Comparison of ENCODE assay signal across 1 cellular context in the genomic region with DNA sequence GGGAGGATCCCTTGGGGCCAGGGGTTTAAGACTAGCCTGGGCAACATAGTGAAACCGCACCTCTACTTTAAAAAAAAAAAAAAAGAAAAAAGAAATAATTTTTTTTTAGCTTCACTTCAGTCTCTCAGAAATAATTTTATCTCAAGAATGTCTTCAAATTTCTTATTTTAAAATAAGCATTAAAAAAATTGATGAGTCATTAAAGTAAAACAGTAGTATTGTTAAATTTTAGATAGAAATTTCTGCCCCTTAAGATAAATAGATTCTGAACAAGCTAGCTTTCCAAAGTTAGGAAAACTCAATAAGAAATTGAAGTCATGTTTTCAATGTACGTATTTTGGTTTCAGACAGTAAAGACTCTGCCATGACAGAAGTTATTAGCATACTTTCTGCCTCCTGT.
TF ChIP-seq lines count a peak whose summit lies in the region.

No MANE protein-coding gene starts in this region.

TF ChIP-seq in A549, 52 proteins besides CTCF, POLR2A, EP300 and RAD21 (continued from another document):
- TF ChIP-seq, protein P1, sequence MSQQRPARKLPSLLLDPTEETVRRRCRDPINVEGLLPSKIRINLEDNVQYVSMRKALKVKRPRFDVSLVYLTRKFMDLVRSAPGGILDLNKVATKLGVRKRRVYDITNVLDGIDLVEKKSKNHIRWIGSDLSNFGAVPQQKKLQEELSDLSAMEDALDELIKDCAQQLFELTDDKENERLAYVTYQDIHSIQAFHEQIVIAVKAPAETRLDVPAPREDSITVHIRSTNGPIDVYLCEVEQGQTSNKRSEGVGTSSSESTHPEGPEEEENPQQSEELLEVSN (IDR thresholded peaks at IDR 0.05; ENCODE audit: borderline replicate concordance, low read depth) = no peak
